ENCODE assay signal across 22 cellular contexts in the genomic region with DNA sequence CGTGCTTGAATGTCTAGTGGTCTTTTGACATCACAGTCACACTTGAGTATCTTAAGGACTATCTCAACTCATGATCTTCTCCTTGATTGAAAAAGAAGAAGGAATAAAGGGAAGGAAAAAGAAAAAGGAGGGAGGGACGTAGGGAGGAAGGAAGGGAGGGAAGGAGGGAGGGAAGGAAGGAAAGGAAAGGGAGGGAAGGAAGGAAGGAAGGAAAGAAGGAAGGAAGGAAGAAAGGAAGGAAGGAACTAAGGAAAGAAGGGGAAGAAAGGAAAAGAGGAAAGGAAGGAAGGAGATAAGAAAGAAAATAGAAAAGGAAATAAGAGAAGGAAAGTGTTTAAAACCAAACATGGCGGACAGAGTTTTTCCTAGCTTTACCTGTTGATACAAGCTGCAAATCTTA.
"Had no signal": no experiment of that assay in that cellular context is flagged by ENCODE, and none has a peak within 500 bp of the region (broad histone marks: within the 10 kb centered on the region; RNA-seq: fewer than 3 reads in every experiment).

No MANE protein-coding gene starts in this region.

- H3K4me3 ChIP-seq: coronary artery, dorsolateral prefrontal cortex, esophagus muscularis mucosa, gastroesophageal sphincter, heart left ventricle, hepatocyte, left ventricle myocardium inferior, lower lobe of right lung had no signal

- H3K27me3 Mint-ChIP-seq: naive thymus-derived CD4-positive, alpha-beta T cell had no signal

- H3K4me1 ChIP-seq: esophagus muscularis mucosa, foreskin keratinocyte, gastroesophageal sphincter, left ventricle myocardium inferior had no signal

- DNase-seq: dermis blood vessel endothelial cell; dorsolateral prefrontal cortex; effector CD4-positive, alpha-beta T cell; effector memory CD4-positive, alpha-beta T cell; foreskin keratinocyte; heart left ventricle; hypothalamus; immature natural killer cell; islet precursor cell; kidney; kidney glomerular epithelial cell; left colon; left ventricle myocardium inferior; lower lobe of right lung; mesendoderm; midbrain; naive thymus-derived CD4-positive, alpha-beta T cell had no signal

- H3K4me3 Mint-ChIP-seq: immature natural killer cell; naive thymus-derived CD4-positive, alpha-beta T cell had no signal

- ATAC-seq: foreskin keratinocyte; gastroesophageal sphincter; heart left ventricle; left colon; left lobe of liver; lower lobe of right lung; naive thymus-derived CD4-positive, alpha-beta T cell had no signal

- H3K9me3 Mint-ChIP-seq: immature natural killer cell had no signal

- H3K27me3 ChIP-seq: dorsolateral prefrontal cortex, esophagus muscularis mucosa, foreskin keratinocyte, gastroesophageal sphincter, heart left ventricle, hepatocyte had no signal

- H3K9me3 ChIP-seq: esophagus muscularis mucosa, gastroesophageal sphincter, heart left ventricle, left ventricle myocardium inferior, lower lobe of right lung had no signal

- H3K27ac Mint-ChIP-seq: immature natural killer cell; naive thymus-derived CD4-positive, alpha-beta T cell had no signal

- H3K27ac ChIP-seq: coronary artery, dorsolateral prefrontal cortex, esophagus muscularis mucosa, foreskin keratinocyte, gastroesophageal sphincter, heart left ventricle, hepatocyte, left ventricle myocardium inferior, lower lobe of right lung had no signal
